In genomic region chr9:109868722-109869121, GRCh38 we compare ENCODE assay signal across 14 cellular contexts.
"Had no signal": no experiment of that assay in that cellular context is flagged by ENCODE, and none has a peak within 500 bp of the region (broad histone marks: within the 10 kb centered on the region; RNA-seq: fewer than 3 reads in every experiment).

No MANE protein-coding gene starts in this region.

- H3K79me2 ChIP-seq: parathyroid adenoma had no signal

- H3K4me1 Mint-ChIP-seq: activated CD8-positive, alpha-beta memory T cell treated with anti-CD3 and anti-CD28 coated beads, Interleukin-2, amount 10 ng/mL, durations not matched to agents 7 days and 5 days had no signal

- H3K4me3 Mint-ChIP-seq: activated CD8-positive, alpha-beta memory T cell treated with anti-CD3 and anti-CD28 coated beads, Interleukin-2, amount 10 ng/mL, durations not matched to agents 7 days and 5 days; activated naive CD4-positive, alpha-beta T cell treated with anti-CD3 and anti-CD28 coated beads, Interleukin-2, amount 10 ng/mL, durations not matched to agents 7 days and 5 days; stimulated activated naive B cell treated with anti-CD40 and anti-IgM and Interleukin-4, amounts not matched to agents 10 μg/mL and 1 μg/mL and 100 μg/mL, for 72 hours; type B pancreatic cell had no signal

- H2AFZ ChIP-seq: parathyroid adenoma had no signal

- H3K9ac ChIP-seq: parathyroid adenoma had no signal

- H3K36me3 Mint-ChIP-seq: activated CD8-positive, alpha-beta memory T cell treated with anti-CD3 and anti-CD28 coated beads, Interleukin-2, amount 10 ng/mL, durations not matched to agents 7 days and 5 days; activated naive CD4-positive, alpha-beta T cell treated with anti-CD3 and anti-CD28 coated beads, Interleukin-2, amount 10 ng/mL, durations not matched to agents 7 days and 5 days; stimulated activated naive B cell treated with anti-CD40 and anti-IgM and Interleukin-4, amounts not matched to agents 10 μg/mL and 1 μg/mL and 100 μg/mL, for 72 hours; type B pancreatic cell had no signal

- H3K4me3 ChIP-seq: SJCRH30 had no signal

- H3K9me3 ChIP-seq: SJCRH30 had no signal

- H3K27ac Mint-ChIP-seq: activated CD8-positive, alpha-beta memory T cell treated with anti-CD3 and anti-CD28 coated beads, Interleukin-2, amount 10 ng/mL, durations not matched to agents 7 days and 5 days; activated naive CD4-positive, alpha-beta T cell treated with anti-CD3 and anti-CD28 coated beads, Interleukin-2, amount 10 ng/mL, durations not matched to agents 7 days and 5 days; activated T-helper 2 cell treated with anti-CD3 and anti-CD28 coated beads, Interferon-gamma antibody, Interleukin-2, Interleukin-4, amounts not matched to agents 10 μg/mL and 5 μg/mL and 100 μg/mL, durations not matched to agents 14 hours and 24 hours and 36 hours; stimulated activated naive B cell treated with anti-CD40 and anti-IgM and Interleukin-4, amounts not matched to agents 10 μg/mL and 1 μg/mL and 100 μg/mL, for 72 hours; T-helper 17 cell; type B pancreatic cell had no signal

- H3K27ac ChIP-seq: parathyroid adenoma, SJCRH30, WERI-Rb-1 had no signal

- FAIRE-seq: keratinocyte had no signal

- H3K9me3 Mint-ChIP-seq: activated naive CD4-positive, alpha-beta T cell treated with anti-CD3 and anti-CD28 coated beads, Interleukin-2, amount 10 ng/mL, durations not matched to agents 7 days and 5 days; activated T-helper 2 cell treated with anti-CD3 and anti-CD28 coated beads, Interferon-gamma antibody, Interleukin-2, Interleukin-4, amounts not matched to agents 10 μg/mL and 5 μg/mL and 100 μg/mL, durations not matched to agents 14 hours and 24 hours and 36 hours; stimulated activated naive B cell treated with anti-CD40 and anti-IgM and Interleukin-4, amounts not matched to agents 10 μg/mL and 1 μg/mL and 100 μg/mL, for 72 hours; type B pancreatic cell had no signal

- ATAC-seq: activated CD8-positive, alpha-beta memory T cell treated with anti-CD3 and anti-CD28 coated beads, Interleukin-2, amount 10 ng/mL, durations not matched to agents 7 days and 5 days; esophagus mucosa; stimulated activated naive B cell treated with anti-CD40 and anti-IgM and Interleukin-4, amounts not matched to agents 10 μg/mL and 1 μg/mL and 100 μg/mL, for 72 hours; T-helper 17 cell had no signal

- H3K27me3 ChIP-seq: SJCRH30 had no signal

- DNase-seq: activated CD4-positive, alpha-beta T cell treated with anti-CD3 and anti-CD28 coated beads, Interleukin-2, amount 50 U/mL, for 48 hours; activated CD8-positive, alpha-beta memory T cell treated with anti-CD3 and anti-CD28 coated beads, Interleukin-2, amount 10 ng/mL, durations not matched to agents 7 days and 5 days; activated naive CD4-positive, alpha-beta T cell treated with anti-CD3 and anti-CD28 coated beads, Interleukin-2, amount 10 ng/mL, durations not matched to agents 7 days and 5 days; activated T-cell treated with anti-CD3 and anti-CD28 coated beads, Interleukin-2, amount 50 U/mL, for 1 hour; SJCRH30; stimulated activated CD4-positive, alpha-beta T cell treated with anti-CD3 and anti-CD28 coated beads, Interleukin-2, amount 100 ng/mL, for 48 hours; stimulated activated naive B cell treated with anti-CD40 and anti-IgM and Interleukin-4, amounts not matched to agents 10 μg/mL and 1 μg/mL and 100 μg/mL, for 72 hours; T-helper 17 cell; WERI-Rb-1 had no signal

- H3K36me3 ChIP-seq: WERI-Rb-1 had no signal

- H3K4me1 ChIP-seq: parathyroid adenoma had no signal
